In the genomic region with DNA sequence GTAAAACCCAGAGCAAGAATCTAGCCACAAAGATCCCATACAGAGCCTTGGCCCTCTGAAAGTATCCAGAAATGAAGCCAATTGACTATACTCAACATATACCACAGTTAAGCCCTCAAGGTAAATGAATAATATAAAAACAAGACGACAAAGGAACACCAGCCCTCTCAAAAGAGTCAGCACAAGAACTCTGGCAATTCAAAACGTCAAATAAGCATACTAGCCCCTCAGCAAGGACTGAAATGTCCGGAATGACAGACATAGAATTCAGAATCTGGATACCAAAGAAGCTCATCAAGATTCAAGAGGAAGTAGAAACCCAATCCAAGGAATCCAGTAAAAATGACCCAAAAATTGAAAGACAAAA, we compare ENCODE assay signal across 8 cellular contexts. TPM values are rescaled to one million over a fixed set of nuclear protein-coding genes. Genes with fewer than 3 reads are reported as not detected.
A peak's percentile ranks its signal among the peaks of the same experiment; 100 is the strongest.
DNase-seq lines count a peak whose midpoint lies in the region; ATAC-seq, FAIRE-seq and TF ChIP-seq lines count a peak whose summit lies in the region.

No MANE protein-coding gene starts in this region.

- H3K27ac Mint-ChIP-seq in endothelial cell (ENCODE audit: unreplicated experiment), result peak overlapping the region; percentile 76

- H3K9me3 Mint-ChIP-seq in endothelial cell (ENCODE audit: unreplicated experiment), result no peaks in the 10 kb centered on the region

- H3K27me3 ChIP-seq in DOHH2 (ENCODE audit: control insufficient read depth, low read length), result no peaks in the 10 kb centered on the region
- H3K27me3 ChIP-seq in Peyer's patch, result no peaks in the 10 kb centered on the region
- H3K27me3 ChIP-seq in psoas muscle (ENCODE audit: insufficient read depth in 3 of 3, low read length in 2 of 3), result no peaks in the 10 kb centered on the region

- peak overlapping the region; percentile 80 for H3K4me2 ChIP-seq in DOHH2 (ENCODE audit: low read length)

- peaks cover 2% of the 10 kb centered on the region for H3K27me3 Mint-ChIP-seq in endothelial cell (ENCODE audit: unreplicated experiment)

- H3K36me3 Mint-ChIP-seq in endothelial cell (ENCODE audit: low read depth, unreplicated experiment), result no peaks in the 10 kb centered on the region

- H3K9me3 ChIP-seq in DOHH2 (ENCODE audit: control insufficient read depth, insufficient read depth, low read length) (no peaks in the 10 kb centered on the region), Peyer's patch (no peaks in the 10 kb centered on the region), psoas muscle (no peaks in the 10 kb centered on the region)

- peaks cover 64% of the 10 kb centered on the region for H3K4me1 ChIP-seq in DOHH2 (ENCODE audit: control insufficient read depth, low read length)
- peaks cover 0 to 3% (median 0%) of the 10 kb centered on the region in 4 donors for H3K4me1 ChIP-seq in Peyer's patch
- peaks cover 16% of the 10 kb centered on the region for H3K4me1 ChIP-seq in psoas muscle

- peaks cover 20% of the 10 kb centered on the region for H3F3A ChIP-seq in DOHH2 (ENCODE audit: control insufficient read depth, insufficient read depth)

- intact Hi-C loops in psoas muscle (cut with DNase I), result loop anchor here (1.0 to 5.0 kb wide), 3 partner anchors 36 to 219 kb away; no protein-coding TSS in a partner anchor

- H3K36me3 ChIP-seq in DOHH2 (ENCODE audit: control insufficient read depth, low read length) (no peaks in the 10 kb centered on the region; the same call in 1 of the 2 replicates), Peyer's patch (no peaks in the 10 kb centered on the region), psoas muscle (ENCODE audit: insufficient read depth in 1 of 2, low read depth in 1 of 2) (no peaks in the 10 kb centered on the region)

- H3K27ac ChIP-seq in DOHH2 (ENCODE audit: low read depth, low read length) (peak overlapping the region; percentile 67), Peyer's patch (peak overlapping the region; percentile 74 to 94 (median 92)), psoas muscle (peak overlapping the region; percentile 89)

- TF ChIP-seq POLR2A in Peyer's patch (IDR thresholded peaks at IDR 0.05), result no peak

- peak in 3 of 4 donors; percentile 1 to 25 (median 8) for ATAC-seq in psoas muscle
- ATAC-seq in GM19035 (IDR thresholded peaks at IDR 0.05; ENCODE audit: unreplicated experiment), result no peak
- no peak for ATAC-seq in HG02759 (IDR thresholded peaks at IDR 0.05; ENCODE audit: unreplicated experiment)

- no peak for FAIRE-seq in GM19239 (lab: Jason Lieb, UNC)

- H3K4me3 ChIP-seq in DOHH2 (ENCODE audit: low read length) (peak overlapping the region; percentile 76), Peyer's patch (peak overlapping the region in 3 of 4 donors; percentile 51 to 69 (median 64)), psoas muscle (peak overlapping the region; percentile 89)

- H3K9me2 ChIP-seq in DOHH2 (replicated peaks; ENCODE audit: control insufficient read depth, low read length), result no peaks in the 10 kb centered on the region

- WGBS in psoas muscle, 3 donors, result 9 to 15% (median 12%) methylated on average over 3 of the region's 3 CpGs

- H3K4me3 Mint-ChIP-seq in endothelial cell (ENCODE audit: unreplicated experiment), result peak overlapping the region; percentile 92

- H3K4me1 Mint-ChIP-seq in endothelial cell (ENCODE audit: unreplicated experiment), result peaks cover 10% of the 10 kb centered on the region

- DNase-seq in Peyer's patch (no peak), endothelial cell (ENCODE audit: low spot score) (no peak), psoas muscle (no peak), islet precursor cell (no peak), GM19239 (ENCODE audit: insufficient read length, low spot score) (no peak)

- H4K20me1 ChIP-seq in DOHH2 (ENCODE audit: control insufficient read depth, insufficient read depth, low read depth, low read length), result no peaks in the 10 kb centered on the region

- TF ChIP-seq CTCF in DOHH2 (IDR thresholded peaks at IDR 0.05; ENCODE audit: low read depth, low read length, poor library complexity, severe bottlenecking), result no peak
- TF ChIP-seq CTCF in Peyer's patch (IDR thresholded peaks at IDR 0.05), result no peak
- TF ChIP-seq CTCF in endothelial cell (IDR thresholded peaks at IDR 0.05; ENCODE audit: unreplicated experiment), result peak; percentile 25
- TF ChIP-seq CTCF in psoas muscle (IDR thresholded peaks at IDR 0.05), result no peak

- H3K79me2 ChIP-seq in DOHH2 (ENCODE audit: control insufficient read depth, low read length), result no peaks in the 10 kb centered on the region

RNA-seq across cellular contexts. Expression of a gene that starts 49.9 kb away (rescaled TPM):
- total RNA-seq in Peyer's patch (10 to 100 TPM; 12.5 to 28.9 (median 18.6) TPM), endothelial cell (ENCODE audit: unreplicated experiment) (34.6 TPM), psoas muscle (10 to 100 TPM; 25.5 to 45.1 (median 33.0) TPM)
- 10 to 100 TPM in 1 of 3 donors, 1 to 10 TPM in 2; 8.1 to 25.3 (median 8.8) TPM for polyA plus RNA-seq in psoas muscle

Comparison
In these comparisons a context has a peak if more than half of its experiments do, and no peak if none do; other contexts are left out.
1. ATAC-seq: peak in psoas muscle (3 of 4); none in GM19035 (single experiment) and HG02759 (single experiment).
2. Peak in every context shown above with its lines, with median percentiles within 50 percentile points of each other: H3K27ac ChIP-seq and H3K4me3 ChIP-seq.